Comparison of ENCODE assay signal across 8 cellular contexts in genomic region chr19:50511069-50511822, GRCh38. TPM values are rescaled to one million over a fixed set of nuclear protein-coding genes. Genes with fewer than 3 reads are reported as not detected.
DNase-seq lines count a peak whose midpoint lies in the region; ATAC-seq and TF ChIP-seq lines count a peak whose summit lies in the region.

A gene with protein sequence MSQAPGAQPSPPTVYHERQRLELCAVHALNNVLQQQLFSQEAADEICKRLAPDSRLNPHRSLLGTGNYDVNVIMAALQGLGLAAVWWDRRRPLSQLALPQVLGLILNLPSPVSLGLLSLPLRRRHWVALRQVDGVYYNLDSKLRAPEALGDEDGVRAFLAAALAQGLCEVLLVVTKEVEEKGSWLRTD (minus strand): TSS chr19:50511191. CDS start chr19:50510431, 760 bp downstream.

- peaks cover 9% of the 10 kb centered on the region for H3K27me3 ChIP-seq in kidney epithelial cell (ENCODE audit: control insufficient read depth, insufficient read depth, low read length)

- TF ChIP-seq CTCF in kidney epithelial cell (IDR thresholded peaks at IDR 0.05; ENCODE audit: insufficient read depth, low read length, poor library complexity, severe bottlenecking): no peak

- peak; percentile 99 for DNase-seq in Ammon's horn (ENCODE audit: low spot score)
- DNase-seq in GM19238 (ENCODE audit: insufficient read length, low spot score): peak; percentile 99
- peak; percentile 86 for DNase-seq in NCI-H524 treated with DMSO at 0.1 percent for 48 hours (lab: John Stamatoyannopoulos, UW)
- DNase-seq in activated CD4-positive, alpha-beta T cell treated with anti-CD3 and anti-CD28 coated beads for 4 hours: peak; percentile 98
- peak; percentile 97 for DNase-seq in kidney epithelial cell (ENCODE audit: low read depth)
- DNase-seq in stimulated activated CD4-positive, alpha-beta T cell treated with anti-CD3 and anti-CD28 coated beads, Interleukin-15, amount 100 ng/mL, for 48 hours (ENCODE audit: low read depth in 2 of 2): peak; percentile 96 to 98

- H3K4me3 ChIP-seq in kidney epithelial cell (ENCODE audit: low read depth, low read length): peak within 1 kb of the TSS; percentile 69

- H3K36me3 ChIP-seq in kidney epithelial cell (ENCODE audit: control insufficient read depth, insufficient read depth, low read length): no peaks in the 10 kb centered on the region

- H3K27ac ChIP-seq in cingulate gyrus (ENCODE audit: low read depth, low read length): peak within 1 kb of the TSS; percentile 97

- ATAC-seq in HG03442 (IDR thresholded peaks at IDR 0.05; ENCODE audit: unreplicated experiment): peak; percentile 88

RNA-seq across cellular contexts. Expression of the gene that starts here (rescaled TPM):
- 26.7 and 26.8 TPM in 2 replicates for total RNA-seq in kidney epithelial cell

Comparison
In these comparisons a context has a peak if more than half of its experiments do, and no peak if none do; other contexts are left out.
1. Peak in every context shown above with its lines: DNase-seq, ATAC-seq, H3K4me3 ChIP-seq and H3K27ac ChIP-seq.